Comparison of ENCODE assay signal across 12 cellular contexts in genomic region chr4:3111461-3111860, GRCh38. TPM values are rescaled to one million over a fixed set of nuclear protein-coding genes. Genes with fewer than 3 reads are reported as not detected.
DNase-seq lines count a peak whose midpoint lies in the region; ATAC-seq and TF ChIP-seq lines count a peak whose summit lies in the region.
"Had no signal": no experiment of that assay in that cellular context is flagged by ENCODE, and none has a peak within 500 bp of the region (broad histone marks: within the 10 kb centered on the region; RNA-seq: fewer than 3 reads in every experiment).

No MANE protein-coding gene starts in this region.

- H3K4me1 ChIP-seq in SK-N-SH (ENCODE audit: control insufficient read depth in 1 of 2, insufficient read depth in 2 of 2, low read depth in 1 of 2, low read length in 1 of 2) (peaks cover 3 to 45% of the 10 kb centered on the region in 2 experiments; a peak in 3 of 4 replicates), smooth muscle cell (ENCODE audit: low read depth) (peaks cover 11% of the 10 kb centered on the region)
- H3K4me1 ChIP-seq: parathyroid adenoma had no signal

- ATAC-seq in HG02759 (IDR thresholded peaks at IDR 0.05; ENCODE audit: unreplicated experiment): no peak

- H3K27ac ChIP-seq in SK-N-SH (ENCODE audit: low read depth in 2 of 2, low read length in 1 of 2) (peak overlapping the region in 1 of 2 experiments; percentile 61; a peak in 2 of 4 replicates), smooth muscle cell (ENCODE audit: low read depth) (peak overlapping the region; percentile 49)
- H3K27ac ChIP-seq: parathyroid adenoma had no signal

- peak overlapping the region; percentile 61 for H3K4me3 Mint-ChIP-seq in HFFc6
- H3K4me3 Mint-ChIP-seq: activated naive CD8-positive, alpha-beta T cell treated with anti-CD3 and anti-CD28 coated beads, Interleukin-2, amount 10 ng/mL, durations not matched to agents 7 days and 5 days had no signal

- TF ChIP-seq EP300 in SK-N-SH (IDR thresholded peaks at IDR 0.05; ENCODE audit: borderline replicate concordance in 1 of 2, low read depth in 1 of 2, low read length in 1 of 2): peak in 1 of 2 experiments; percentile 22; a peak in 1 of 4 replicates

- peak overlapping the region; percentile 84 for H3K27ac Mint-ChIP-seq in HFFc6
- H3K27ac Mint-ChIP-seq: activated naive CD8-positive, alpha-beta T cell treated with anti-CD3 and anti-CD28 coated beads, Interleukin-2, amount 10 ng/mL, durations not matched to agents 7 days and 5 days had no signal

- TF ChIP-seq CTCF in HFFc6 (IDR thresholded peaks at IDR 0.05) (no peak), SK-N-SH (IDR thresholded peaks at IDR 0.05) (no peak), fibroblast of villous mesenchyme (IDR thresholded peaks at IDR 0.05; ENCODE audit: insufficient read depth, low read depth, low read length) (no peak), smooth muscle cell (IDR thresholded peaks at IDR 0.05; ENCODE audit: borderline replicate concordance, insufficient read depth, poor library complexity, severe bottlenecking) (no peak), GM13977 (IDR thresholded peaks at IDR 0.05; ENCODE audit: extremely low read depth, insufficient read depth, missing control alignments) (no peak)

- peaks cover 2% of the 10 kb centered on the region; the same call in 1 of the 2 replicates for H3K27me3 Mint-ChIP-seq in HFFc6 (ENCODE audit: insufficient read depth)
- H3K27me3 Mint-ChIP-seq: activated naive CD8-positive, alpha-beta T cell treated with anti-CD3 and anti-CD28 coated beads, Interleukin-2, amount 10 ng/mL, durations not matched to agents 7 days and 5 days had no signal

- H3K36me3 ChIP-seq in SK-N-SH (replicated peaks in 1 of 2; ENCODE audit: control insufficient read depth in 1 of 2, insufficient read depth in 2 of 2, low read length in 1 of 2) (peaks cover 35 to 63% of the 10 kb centered on the region in 2 experiments), smooth muscle cell (ENCODE audit: low read depth) (no peaks in the 10 kb centered on the region)

- H3F3A ChIP-seq in SK-N-SH (replicated peaks; ENCODE audit: insufficient read depth): peaks cover 18% of the 10 kb centered on the region
- peaks cover 10% of the 10 kb centered on the region for H3F3A ChIP-seq in smooth muscle cell (ENCODE audit: low read depth)

- TF ChIP-seq RAD21 in SK-N-SH (IDR thresholded peaks at IDR 0.05; ENCODE audit: low read length): no peak

- POLR2A ChIA-PET in SK-N-SH (lab: Yijun Ruan, JAX): no interaction called here

- DNase-seq in HFFc6 (peak; percentile 80), SK-N-SH (no peak), fibroblast of villous mesenchyme (ENCODE audit: low read depth) (peak; percentile 91), smooth muscle cell (lab: John Stamatoyannopoulos, UW; ENCODE audit: unreplicated experiment) (no peak), GM13977 (ENCODE audit: low spot score) (no peak)
- DNase-seq in activated CD4-positive, alpha-beta T cell treated with anti-CD3 and anti-CD28 coated beads for 4 hours: no peak
- DNase-seq: activated naive CD8-positive, alpha-beta T cell treated with anti-CD3 and anti-CD28 coated beads, Interleukin-2, amount 10 ng/mL, durations not matched to agents 7 days and 5 days; kidney glomerular epithelial cell; T-helper 1 cell had no signal

- in situ Hi-C loops in GM13977 (cut with MboI; ENCODE audit: low pct_unique_long_range_greater_than_20kb, low sequenced_read_pairs, unreplicated experiment): no loop called here

- peak overlapping the region; percentile 16; the same call in 1 of the 2 replicates for H3K9ac ChIP-seq in SK-N-SH
- no peak overlapping the region for H3K9ac ChIP-seq in smooth muscle cell (ENCODE audit: low read depth)
- H3K9ac ChIP-seq: parathyroid adenoma had no signal

- peaks cover 49% of the 10 kb centered on the region for H3K36me3 Mint-ChIP-seq in HFFc6 (ENCODE audit: low read depth)

- peaks cover 94% of the 10 kb centered on the region for H3K4me1 Mint-ChIP-seq in HFFc6 (ENCODE audit: low read depth)

- WGBS in SK-N-SH (ENCODE audit: low lambda C conversion rate): 34% methylated on average over 5 of the region's 5 CpGs
- 27% methylated on average over 5 of the region's 5 CpGs for WGBS in smooth muscle cell (ENCODE audit: low lambda C conversion rate)

- H3K27me3 ChIP-seq in SK-N-SH (ENCODE audit: insufficient read depth) (no peaks in the 10 kb centered on the region), smooth muscle cell (ENCODE audit: low read depth) (no peaks in the 10 kb centered on the region)

- H3K4me3 ChIP-seq in SK-N-SH (ENCODE audit: low read depth in 2 of 2, low read length in 1 of 2) (0 out of 4 replicates have a peak overlapping the region, but pooled peaks of 1 of the 2 experiments have one; percentile 13), fibroblast of villous mesenchyme (ENCODE audit: low read depth, low read length) (peak overlapping the region; percentile 5), smooth muscle cell (no peak overlapping the region)

- H2AFZ ChIP-seq in SK-N-SH (ENCODE audit: low read depth) (no peak overlapping the region), smooth muscle cell (ENCODE audit: low read depth) (no peak overlapping the region)
- H2AFZ ChIP-seq: parathyroid adenoma had no signal

- peak overlapping the region; percentile 44; the same call in 1 of the 2 replicates for H3K4me2 ChIP-seq in SK-N-SH
- peak overlapping the region; percentile 13 for H3K4me2 ChIP-seq in smooth muscle cell

- no peaks in the 10 kb centered on the region for H4K20me1 ChIP-seq in SK-N-SH (ENCODE audit: insufficient read depth)
- peaks cover 24% of the 10 kb centered on the region for H4K20me1 ChIP-seq in smooth muscle cell (ENCODE audit: low read depth)

- H3K79me2 ChIP-seq in SK-N-SH (ENCODE audit: insufficient read depth) (peaks cover 34% of the 10 kb centered on the region), smooth muscle cell (ENCODE audit: low read depth) (peaks cover 4% of the 10 kb centered on the region)

- CTCF ChIA-PET in SK-N-SH (lab: Yijun Ruan, JAX): interaction anchor here (1.2 to 2.7 kb wide), 3 partner anchors 12 to 769 kb away, joined by 3 to 15 read pairs (median 4); no protein-coding TSS in a partner anchor

- H3K9me3 Mint-ChIP-seq in HFFc6: no peaks in the 10 kb centered on the region
- H3K9me3 Mint-ChIP-seq: activated naive CD8-positive, alpha-beta T cell treated with anti-CD3 and anti-CD28 coated beads, Interleukin-2, amount 10 ng/mL, durations not matched to agents 7 days and 5 days had no signal

- H3K9me3 ChIP-seq in SK-N-SH (no peaks in the 10 kb centered on the region), smooth muscle cell (replicated peaks; ENCODE audit: low read depth) (no peaks in the 10 kb centered on the region)

- H3K9me2 ChIP-seq in SK-N-SH: no peaks in the 10 kb centered on the region

TF ChIP-seq in SK-N-SH, 30 proteins besides CTCF, POLR2A, EP300 and RAD21:
- TF ChIP-seq JUND (IDR thresholded peaks at IDR 0.05): peak; percentile 33
- TF ChIP-seq SIN3A (IDR thresholded peaks at IDR 0.05; ENCODE audit: borderline replicate concordance, low read depth, low read length): no peak
- peak; percentile 47; the same call in 1 of the 2 replicates for TF ChIP-seq FOSL2 (IDR thresholded peaks at IDR 0.05; ENCODE audit: borderline replicate concordance, low read depth)

RNA-seq across cellular contexts. Expression of gene HTT, which starts 37.0 kb away (rescaled TPM):
- total RNA-seq in HFFc6 (2021; fragmentation: NEBNext Ultra II Directional; extraction: Animal tissue kit (Norgen Biotek cat#: 25700)): 10 to 100 TPM; 38.1 to 52.0 (median 47.8) TPM
- polyA plus RNA-seq in SK-N-SH (2012; rRNA removed): 11.3 and 13.1 TPM in 2 replicates
- 7.8 and 9.4 TPM in 2 replicates for polyA plus RNA-seq in SK-N-SH (2012; cell fraction: cytosol; rRNA removed)
- polyA plus RNA-seq in SK-N-SH (2012; cell fraction: nucleus; rRNA removed): 35.2 and 36.2 TPM in 2 replicates
- 60.6 and 65.2 TPM in 2 replicates for total RNA-seq in fibroblast of villous mesenchyme
- 16.4 and 23.6 TPM in 2 replicates for total RNA-seq in smooth muscle cell
- 7.1 and 11.4 TPM in 2 replicates for polyA plus RNA-seq in smooth muscle cell

RNA-seq across cellular contexts. Expression of gene HTT-AS, which starts 37.1 kb away (rescaled TPM):
- total RNA-seq in HFFc6 (2021; fragmentation: NEBNext Ultra II Directional; extraction: Animal tissue kit (Norgen Biotek cat#: 25700)): not detected
- polyA plus RNA-seq in SK-N-SH (2012; rRNA removed): not detected in 2 replicates
- not detected in 2 replicates for polyA plus RNA-seq in SK-N-SH (2012; cell fraction: cytosol; rRNA removed)
- polyA plus RNA-seq in SK-N-SH (2012; cell fraction: nucleus; rRNA removed): not detected in 2 replicates
- total RNA-seq in fibroblast of villous mesenchyme: not detected in 2 replicates
- not detected in 2 replicates for total RNA-seq in smooth muscle cell
- not detected in 2 replicates for polyA plus RNA-seq in smooth muscle cell
- total RNA-seq: activated naive CD8-positive, alpha-beta T cell treated with anti-CD3 and anti-CD28 coated beads, Interleukin-2, amount 10 ng/mL, durations not matched to agents 7 days and 5 days; urinary bladder had no signal
- polyA plus RNA-seq: urinary bladder had no signal

Comparison
In these comparisons a context has a peak if more than half of its experiments do, and no peak if none do; other contexts are left out.
1. DNase-seq: peak in HFFc6 (single experiment) and fibroblast of villous mesenchyme (single experiment); none in SK-N-SH (single experiment), smooth muscle cell (single experiment), GM13977 (single experiment) and activated CD4-positive, alpha-beta T cell treated with anti-CD3 and anti-CD28 coated beads for 4 hours (0 of 2).